1 cellular context compared by ENCODE assay signal in the genomic region with DNA sequence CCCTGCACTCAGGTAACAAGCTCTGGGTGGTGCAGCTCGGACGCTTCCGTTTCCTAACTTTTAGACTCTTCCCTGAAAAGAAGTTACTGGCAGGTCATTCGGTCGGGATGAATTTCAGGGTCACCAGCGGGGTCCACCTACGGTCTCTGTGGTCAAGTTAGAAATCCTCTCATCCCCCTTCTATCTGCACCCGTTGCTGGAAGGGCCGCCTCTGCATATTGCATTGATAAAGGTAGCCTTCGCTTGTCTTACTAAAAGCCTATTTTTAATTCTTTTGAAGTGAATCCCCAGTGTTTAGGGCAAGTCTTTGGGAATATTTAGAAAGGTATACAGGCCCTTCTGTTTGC.
TF ChIP-seq lines count a peak whose summit lies in the region.

No MANE protein-coding gene starts in this region.

TF ChIP-seq in IMR-90, 13 proteins besides CTCF, POLR2A, EP300 and RAD21 (continued from another document):
- TF ChIP-seq MXI1 (IDR thresholded peaks at IDR 0.05; ENCODE audit: borderline replicate concordance, low read depth, low read length) (no peak), FOS (IDR thresholded peaks at IDR 0.05; ENCODE audit: low read depth, low read length) (no peak), CEBPB (IDR thresholded peaks at IDR 0.05; ENCODE audit: low read depth, low read length) (no peak), ELK1 (IDR thresholded peaks at IDR 0.05; ENCODE audit: borderline replicate concordance, low read depth, low read length) (no peak), NFE2L2 (IDR thresholded peaks at IDR 0.05; ENCODE audit: low read depth, low read length) (no peak), SMC3 (IDR thresholded peaks at IDR 0.05; ENCODE audit: low read depth, low read length) (no peak), BHLHE40 (IDR thresholded peaks at IDR 0.05; ENCODE audit: low read depth, low read length) (no peak), MAFK (IDR thresholded peaks at IDR 0.05; ENCODE audit: low read depth, low read length) (no peak), CHD1 (IDR thresholded peaks at IDR 0.05; ENCODE audit: low read depth, low read length) (no peak), RCOR1 (IDR thresholded peaks at IDR 0.05; ENCODE audit: insufficient replicate concordance, low read length) (no peak)
